ENCODE assay signal across 1 cellular context in genomic region chr2:42827647-42828486, GRCh38.
TF ChIP-seq lines count a peak whose summit lies in the region.

No MANE protein-coding gene starts in this region.

TF ChIP-seq in HepG2, 621 proteins besides CTCF, POLR2A, EP300 and RAD21 (continued from another document and continues in another):
- TF ChIP-seq ZBTB40 (IDR thresholded peaks at IDR 0.05) (no peak), ZBTB40 (CRISPR knock-in tag; IDR thresholded peaks at IDR 0.05) (no peak), KDM3A (CRISPR knock-in tag; IDR thresholded peaks at IDR 0.05; ENCODE audit: low read depth) (peak; percentile 65; the same call in 1 of the 2 replicates), ZBTB4 (CRISPR knock-in tag; IDR thresholded peaks at IDR 0.05; ENCODE audit: borderline replicate concordance) (peak; percentile 92; the same call in 1 of the 2 replicates), JUNB (CRISPR knock-in tag; IDR thresholded peaks at IDR 0.05; ENCODE audit: borderline replicate concordance) (no peak), CBX1 (IDR thresholded peaks at IDR 0.05; ENCODE audit: low read depth) (no peak), THAP11 (CRISPR knock-in tag; IDR thresholded peaks at IDR 0.05) (peak; percentile 50; the same call in 1 of the 2 replicates), THRA (CRISPR knock-in tag; IDR thresholded peaks at IDR 0.05; ENCODE audit: borderline replicate concordance) (peak; percentile 42; the same call in 1 of the 2 replicates), ZBTB37 (CRISPR knock-in tag; IDR thresholded peaks at IDR 0.05) (no peak), TGIF2 (CRISPR knock-in tag; IDR thresholded peaks at IDR 0.05) (no peak), GZF1 (CRISPR knock-in tag; IDR thresholded peaks at IDR 0.05) (no peak), ZNF501 (CRISPR knock-in tag; IDR thresholded peaks at IDR 0.05) (peak; percentile 94), MTA3 (CRISPR knock-in tag; IDR thresholded peaks at IDR 0.05) (no peak), CBX5 (CRISPR knock-in tag; IDR thresholded peaks at IDR 0.05; ENCODE audit: borderline replicate concordance) (peak; percentile 74; the same call in 1 of the 2 replicates), ZNF772 (CRISPR knock-in tag; IDR thresholded peaks at IDR 0.05) (peak; percentile 70; the same call in 1 of the 2 replicates), NCOR1 (IDR thresholded peaks at IDR 0.05; ENCODE audit: borderline replicate concordance, low read length) (no peak), ZNF317 (CRISPR knock-in tag; IDR thresholded peaks at IDR 0.05) (peak; percentile 71; the same call in 1 of the 2 replicates), ZSCAN25 (CRISPR knock-in tag; IDR thresholded peaks at IDR 0.05) (peak; percentile 27; the same call in 1 of the 2 replicates), LCORL (IDR thresholded peaks at IDR 0.05) (no peak), LCORL (CRISPR knock-in tag; IDR thresholded peaks at IDR 0.05) (peak; percentile 88), MXD1 (CRISPR knock-in tag; IDR thresholded peaks at IDR 0.05) (no peak; the same call in 1 of the 2 replicates), ZNF75D (CRISPR knock-in tag; IDR thresholded peaks at IDR 0.05; ENCODE audit: borderline replicate concordance) (no peak), FIP1L1 (IDR thresholded peaks at IDR 0.05; ENCODE audit: borderline replicate concordance, insufficient read depth, low read depth, low read length) (no peak), MBD4 (IDR thresholded peaks at IDR 0.05; ENCODE audit: borderline replicate concordance, low read length) (no peak), ZNF160 (CRISPR knock-in tag; IDR thresholded peaks at IDR 0.05) (0 out of 2 replicates have a peak, but pooled peaks have one; percentile 23), SMYD3 (CRISPR knock-in tag; IDR thresholded peaks at IDR 0.05) (peak; percentile 46; the same call in 1 of the 2 replicates), RERE (CRISPR knock-in tag; IDR thresholded peaks at IDR 0.05; ENCODE audit: low read depth) (no peak)
